ENCODE assay signal across 1 cellular context in the genomic region with DNA sequence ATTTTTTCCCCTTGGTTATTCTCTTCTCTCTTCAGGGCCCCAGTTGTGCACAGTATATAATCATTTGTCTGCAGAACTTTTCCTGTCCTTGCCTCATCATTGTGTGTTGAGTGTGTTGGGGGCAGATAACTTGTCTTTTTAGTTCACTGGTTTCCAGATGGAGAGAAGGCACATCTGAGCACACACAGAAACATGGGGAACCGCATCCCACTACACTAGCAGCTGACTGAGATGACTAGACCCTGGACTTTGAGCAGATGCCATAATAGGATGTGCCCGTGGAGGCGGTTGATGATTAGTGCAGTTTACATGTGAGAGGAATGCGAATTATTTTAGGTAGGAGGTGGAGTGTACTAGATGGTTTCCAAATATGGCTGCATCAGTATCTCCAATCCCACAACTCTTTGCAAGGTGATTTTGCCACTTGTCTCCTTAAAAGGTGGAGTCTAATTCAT.
TF ChIP-seq lines count a peak whose summit lies in the region.

No MANE protein-coding gene starts in this region.

TF ChIP-seq in HepG2, 621 proteins besides CTCF, POLR2A, EP300 and RAD21 (continued from another document and continues in another):
- TF ChIP-seq, protein P1, sequence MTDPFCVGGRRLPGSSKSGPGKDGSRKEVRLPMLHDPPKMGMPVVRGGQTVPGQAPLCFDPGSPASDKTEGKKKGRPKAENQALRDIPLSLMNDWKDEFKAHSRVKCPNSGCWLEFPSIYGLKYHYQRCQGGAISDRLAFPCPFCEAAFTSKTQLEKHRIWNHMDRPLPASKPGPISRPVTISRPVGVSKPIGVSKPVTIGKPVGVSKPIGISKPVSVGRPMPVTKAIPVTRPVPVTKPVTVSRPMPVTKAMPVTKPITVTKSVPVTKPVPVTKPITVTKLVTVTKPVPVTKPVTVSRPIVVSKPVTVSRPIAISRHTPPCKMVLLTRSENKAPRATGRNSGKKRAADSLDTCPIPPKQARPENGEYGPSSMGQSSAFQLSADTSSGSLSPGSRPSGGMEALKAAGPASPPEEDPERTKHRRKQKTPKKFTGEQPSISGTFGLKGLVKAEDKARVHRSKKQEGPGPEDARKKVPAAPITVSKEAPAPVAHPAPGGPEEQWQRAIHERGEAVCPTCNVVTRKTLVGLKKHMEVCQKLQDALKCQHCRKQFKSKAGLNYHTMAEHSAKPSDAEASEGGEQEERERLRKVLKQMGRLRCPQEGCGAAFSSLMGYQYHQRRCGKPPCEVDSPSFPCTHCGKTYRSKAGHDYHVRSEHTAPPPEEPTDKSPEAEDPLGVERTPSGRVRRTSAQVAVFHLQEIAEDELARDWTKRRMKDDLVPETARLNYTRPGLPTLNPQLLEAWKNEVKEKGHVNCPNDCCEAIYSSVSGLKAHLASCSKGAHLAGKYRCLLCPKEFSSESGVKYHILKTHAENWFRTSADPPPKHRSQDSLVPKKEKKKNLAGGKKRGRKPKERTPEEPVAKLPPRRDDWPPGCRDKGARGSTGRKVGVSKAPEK (CRISPR knock-in tag; IDR thresholded peaks at IDR 0.05; ENCODE audit: borderline replicate concordance), result no peak
- no peak for TF ChIP-seq MLLT10 (CRISPR knock-in tag; IDR thresholded peaks at IDR 0.05)
- no peak for TF ChIP-seq HMGA1 (CRISPR knock-in tag; conservative IDR thresholded peaks at IDR 0.05)
- no peak for TF ChIP-seq ZBTB42 (CRISPR knock-in tag; IDR thresholded peaks at IDR 0.05)
- no peak for TF ChIP-seq KLF6 (CRISPR knock-in tag; IDR thresholded peaks at IDR 0.05)
- TF ChIP-seq MBNL3 (CRISPR knock-in tag; conservative IDR thresholded peaks at IDR 0.05), result no peak
- TF ChIP-seq KAT8 (CRISPR knock-in tag; IDR thresholded peaks at IDR 0.05), result peak; percentile 42; the same call in 1 of the 2 replicates
- no peak for TF ChIP-seq ARNT2 (CRISPR knock-in tag; IDR thresholded peaks at IDR 0.05; ENCODE audit: low read depth)
- no peak for TF ChIP-seq TRIM24 (CRISPR knock-in tag; IDR thresholded peaks at IDR 0.05)
- TF ChIP-seq HOXA7 (CRISPR knock-in tag; IDR thresholded peaks at IDR 0.05), result no peak
- TF ChIP-seq RERE (CRISPR knock-in tag; IDR thresholded peaks at IDR 0.05; ENCODE audit: low read depth), result no peak
- no peak for TF ChIP-seq ZNF317 (CRISPR knock-in tag; IDR thresholded peaks at IDR 0.05)
- no peak for TF ChIP-seq FOXC1 (CRISPR knock-in tag; IDR thresholded peaks at IDR 0.05; ENCODE audit: borderline replicate concordance)
- TF ChIP-seq, protein P2, sequence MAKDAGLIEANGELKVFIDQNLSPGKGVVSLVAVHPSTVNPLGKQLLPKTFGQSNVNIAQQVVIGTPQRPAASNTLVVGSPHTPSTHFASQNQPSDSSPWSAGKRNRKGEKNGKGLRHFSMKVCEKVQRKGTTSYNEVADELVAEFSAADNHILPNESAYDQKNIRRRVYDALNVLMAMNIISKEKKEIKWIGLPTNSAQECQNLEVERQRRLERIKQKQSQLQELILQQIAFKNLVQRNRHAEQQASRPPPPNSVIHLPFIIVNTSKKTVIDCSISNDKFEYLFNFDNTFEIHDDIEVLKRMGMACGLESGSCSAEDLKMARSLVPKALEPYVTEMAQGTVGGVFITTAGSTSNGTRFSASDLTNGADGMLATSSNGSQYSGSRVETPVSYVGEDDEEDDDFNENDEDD (CRISPR knock-in tag; IDR thresholded peaks at IDR 0.05; ENCODE audit: borderline replicate concordance), result no peak
- no peak for TF ChIP-seq STAT6 (CRISPR knock-in tag; IDR thresholded peaks at IDR 0.05; ENCODE audit: borderline replicate concordance)
- no peak for TF ChIP-seq ATF7 (IDR thresholded peaks at IDR 0.05)
- no peak for TF ChIP-seq ATF7 (CRISPR knock-in tag; IDR thresholded peaks at IDR 0.05)
- TF ChIP-seq ZNF367 (CRISPR knock-in tag; IDR thresholded peaks at IDR 0.05; ENCODE audit: borderline replicate concordance), result no peak
- TF ChIP-seq RFX5 (IDR thresholded peaks at IDR 0.05; ENCODE audit: low read depth, low read length), result no peak
- no peak for TF ChIP-seq ZNF672 (CRISPR knock-in tag; IDR thresholded peaks at IDR 0.05)
- no peak for TF ChIP-seq IKZF4 (CRISPR knock-in tag; IDR thresholded peaks at IDR 0.05; ENCODE audit: borderline replicate concordance, low read depth, not compliant biosample characterization)
- no peak for TF ChIP-seq MXD1 (CRISPR knock-in tag; IDR thresholded peaks at IDR 0.05)
- TF ChIP-seq MATR3 (CRISPR knock-in tag; IDR thresholded peaks at IDR 0.05), result no peak
- TF ChIP-seq ZNF430 (CRISPR knock-in tag; IDR thresholded peaks at IDR 0.05), result no peak
- TF ChIP-seq ETV6 (CRISPR knock-in tag; conservative IDR thresholded peaks at IDR 0.05), result no peak
- TF ChIP-seq CBFB (CRISPR knock-in tag; IDR thresholded peaks at IDR 0.05), result no peak
- no peak for TF ChIP-seq HBP1 (CRISPR knock-in tag; IDR thresholded peaks at IDR 0.05; ENCODE audit: low read depth)
- no peak for TF ChIP-seq ZNF20 (CRISPR knock-in tag; IDR thresholded peaks at IDR 0.05)
- TF ChIP-seq ZMYM4 (CRISPR knock-in tag; IDR thresholded peaks at IDR 0.05), result peak; percentile 96
- no peak for TF ChIP-seq ONECUT2 (CRISPR knock-in tag; IDR thresholded peaks at IDR 0.05)
- no peak for TF ChIP-seq ZNF335 (CRISPR knock-in tag; IDR thresholded peaks at IDR 0.05)
- no peak for TF ChIP-seq ZNF225 (CRISPR knock-in tag; IDR thresholded peaks at IDR 0.05)
- TF ChIP-seq ZNF264 (CRISPR knock-in tag; IDR thresholded peaks at IDR 0.05), result peak; percentile 56; the same call in 1 of the 2 replicates
- TF ChIP-seq, protein P3, sequence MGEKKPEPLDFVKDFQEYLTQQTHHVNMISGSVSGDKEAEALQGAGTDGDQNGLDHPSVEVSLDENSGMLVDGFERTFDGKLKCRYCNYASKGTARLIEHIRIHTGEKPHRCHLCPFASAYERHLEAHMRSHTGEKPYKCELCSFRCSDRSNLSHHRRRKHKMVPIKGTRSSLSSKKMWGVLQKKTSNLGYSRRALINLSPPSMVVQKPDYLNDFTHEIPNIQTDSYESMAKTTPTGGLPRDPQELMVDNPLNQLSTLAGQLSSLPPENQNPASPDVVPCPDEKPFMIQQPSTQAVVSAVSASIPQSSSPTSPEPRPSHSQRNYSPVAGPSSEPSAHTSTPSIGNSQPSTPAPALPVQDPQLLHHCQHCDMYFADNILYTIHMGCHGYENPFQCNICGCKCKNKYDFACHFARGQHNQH (CRISPR knock-in tag; IDR thresholded peaks at IDR 0.05), result no peak
- TF ChIP-seq, protein P4, sequence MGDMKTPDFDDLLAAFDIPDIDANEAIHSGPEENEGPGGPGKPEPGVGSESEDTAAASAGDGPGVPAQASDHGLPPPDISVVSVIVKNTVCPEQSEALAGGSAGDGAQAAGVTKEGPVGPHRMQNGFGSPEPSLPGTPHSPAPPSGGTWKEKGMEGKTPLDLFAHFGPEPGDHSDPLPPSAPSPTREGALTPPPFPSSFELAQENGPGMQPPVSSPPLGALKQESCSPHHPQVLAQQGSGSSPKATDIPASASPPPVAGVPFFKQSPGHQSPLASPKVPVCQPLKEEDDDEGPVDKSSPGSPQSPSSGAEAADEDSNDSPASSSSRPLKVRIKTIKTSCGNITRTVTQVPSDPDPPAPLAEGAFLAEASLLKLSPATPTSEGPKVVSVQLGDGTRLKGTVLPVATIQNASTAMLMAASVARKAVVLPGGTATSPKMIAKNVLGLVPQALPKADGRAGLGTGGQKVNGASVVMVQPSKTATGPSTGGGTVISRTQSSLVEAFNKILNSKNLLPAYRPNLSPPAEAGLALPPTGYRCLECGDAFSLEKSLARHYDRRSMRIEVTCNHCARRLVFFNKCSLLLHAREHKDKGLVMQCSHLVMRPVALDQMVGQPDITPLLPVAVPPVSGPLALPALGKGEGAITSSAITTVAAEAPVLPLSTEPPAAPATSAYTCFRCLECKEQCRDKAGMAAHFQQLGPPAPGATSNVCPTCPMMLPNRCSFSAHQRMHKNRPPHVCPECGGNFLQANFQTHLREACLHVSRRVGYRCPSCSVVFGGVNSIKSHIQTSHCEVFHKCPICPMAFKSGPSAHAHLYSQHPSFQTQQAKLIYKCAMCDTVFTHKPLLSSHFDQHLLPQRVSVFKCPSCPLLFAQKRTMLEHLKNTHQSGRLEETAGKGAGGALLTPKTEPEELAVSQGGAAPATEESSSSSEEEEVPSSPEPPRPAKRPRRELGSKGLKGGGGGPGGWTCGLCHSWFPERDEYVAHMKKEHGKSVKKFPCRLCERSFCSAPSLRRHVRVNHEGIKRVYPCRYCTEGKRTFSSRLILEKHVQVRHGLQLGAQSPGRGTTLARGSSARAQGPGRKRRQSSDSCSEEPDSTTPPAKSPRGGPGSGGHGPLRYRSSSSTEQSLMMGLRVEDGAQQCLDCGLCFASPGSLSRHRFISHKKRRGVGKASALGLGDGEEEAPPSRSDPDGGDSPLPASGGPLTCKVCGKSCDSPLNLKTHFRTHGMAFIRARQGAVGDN (CRISPR knock-in tag; IDR thresholded peaks at IDR 0.05), result no peak
- peak; percentile 50; the same call in 1 of the 2 replicates for TF ChIP-seq ARNTL (CRISPR knock-in tag; IDR thresholded peaks at IDR 0.05)
- peak; percentile 65; the same call in 1 of the 2 replicates for TF ChIP-seq BHLHE40 (IDR thresholded peaks at IDR 0.05; ENCODE audit: low read length)
- TF ChIP-seq FOXP1 (IDR thresholded peaks at IDR 0.05), result no peak
- peak; percentile 51 for TF ChIP-seq FOXP1 (CRISPR knock-in tag; IDR thresholded peaks at IDR 0.05)
